ENCODE assay signal across 16 cellular contexts in the genomic region with DNA sequence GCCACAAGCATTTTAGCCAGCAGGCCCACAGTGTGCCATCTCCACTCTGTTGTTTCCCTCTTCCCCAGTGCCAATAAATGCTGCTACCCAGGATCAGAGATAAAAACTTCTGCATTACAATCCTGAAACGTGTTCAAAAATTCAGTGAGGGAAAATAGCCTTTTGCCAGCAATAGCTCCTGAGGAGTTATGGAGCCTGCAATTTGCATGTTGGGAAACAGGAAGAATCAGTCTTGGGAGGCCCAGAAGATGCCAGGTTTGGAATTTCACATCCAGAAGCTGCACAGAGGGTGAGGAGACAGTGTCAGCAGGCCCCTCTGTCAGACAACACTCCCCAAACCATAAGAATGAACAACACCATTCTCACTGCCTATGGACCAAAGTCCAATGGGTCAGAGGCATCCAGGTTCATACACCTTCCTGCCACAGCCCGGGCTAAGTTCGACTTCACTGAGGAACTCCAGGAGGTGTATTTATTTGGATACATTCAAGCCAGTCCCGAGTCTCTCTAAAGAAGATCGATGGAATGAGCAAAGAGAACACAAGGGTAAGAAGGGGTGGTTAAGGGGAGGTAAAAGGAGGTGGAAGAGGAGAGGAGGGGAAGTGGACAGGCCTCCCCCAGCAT. TPM values are rescaled to one million over a fixed set of nuclear protein-coding genes. Genes with fewer than 3 reads are reported as not detected.
DNase-seq lines count a peak whose midpoint lies in the region; ATAC-seq and TF ChIP-seq lines count a peak whose summit lies in the region.
"Had no signal": no experiment of that assay in that cellular context is flagged by ENCODE, and none has a peak within 500 bp of the region (broad histone marks: within the 10 kb centered on the region; RNA-seq: fewer than 3 reads in every experiment).

No MANE protein-coding gene starts in this region.

- H3K79me2 ChIP-seq in mammary epithelial cell (ENCODE audit: insufficient read depth, low read length) = peaks cover 96% of the 10 kb centered on the region

- no peak overlapping the region for H2AFZ ChIP-seq in mammary epithelial cell (ENCODE audit: low read depth, low read length)

- intact Hi-C loops in breast epithelium (cut with DNase I; ENCODE audit: low total_unique reads) = no loop called here
- intact Hi-C loops in mammary epithelial cell (cut with micrococcal nuclease) = no loop called here
- intact Hi-C loops in vagina (cut with DNase I) = no loop called here
- intact Hi-C loops in lower lobe of right lung (cut with DNase I) = no loop called here

- ATAC-seq in HG03442 (IDR thresholded peaks at IDR 0.05; ENCODE audit: unreplicated experiment) (no peak), lower lobe of right lung (no peak)
- ATAC-seq: esophagus mucosa had no signal

- H3K36me3 Mint-ChIP-seq in nephron (ENCODE audit: low read depth) = peaks cover 64% of the 10 kb centered on the region

- H3K9me3 Mint-ChIP-seq in nephron = no peaks in the 10 kb centered on the region

- in situ Hi-C loops in mammary epithelial cell (cut with MboI; ENCODE audit: low sequenced_read_pairs in 2 of 2) = no loop called here

- H3K4me2 ChIP-seq in mammary epithelial cell (ENCODE audit: insufficient read depth, low read depth, low read length) = no peak overlapping the region

- H3K4me3 ChIP-seq in breast epithelium = no peak overlapping the region
- H3K4me3 ChIP-seq in mammary epithelial cell (replicated peaks in 1 of 3; ENCODE audit: insufficient read depth in 1 of 3, low read depth in 2 of 3, low read length in 3 of 3) = no peak overlapping the region
- H3K4me3 ChIP-seq in vagina = no peak overlapping the region
- no peak overlapping the region for H3K4me3 ChIP-seq in lower lobe of right lung

- TF ChIP-seq CTCF in breast epithelium (IDR thresholded peaks at IDR 0.05) (no peak), mammary epithelial cell (conservative IDR thresholded peaks at IDR 0.05 in 1 of 2, IDR thresholded peaks at IDR 0.05 in 1 of 2; ENCODE audit: extremely low read depth in 1 of 2, insufficient read depth in 1 of 2, low read depth in 1 of 2, low read length in 2 of 2) (no peak), nephron (IDR thresholded peaks at IDR 0.05; ENCODE audit: unreplicated experiment in 3 of 3) (no peak), vagina (IDR thresholded peaks at IDR 0.05) (no peak), lower lobe of right lung (IDR thresholded peaks at IDR 0.05) (no peak)

- peak overlapping the region; percentile 37 to 66 for H3K27ac ChIP-seq in breast epithelium
- H3K27ac ChIP-seq in mammary epithelial cell (ENCODE audit: insufficient read depth, low read depth, low read length) = no peak overlapping the region
- H3K27ac ChIP-seq in vagina = peak overlapping the region; percentile 8
- no peak overlapping the region for H3K27ac ChIP-seq in lower lobe of right lung
- H3K27ac ChIP-seq: RWPE1, VCaP had no signal

- 70% methylated on average over 5 of the region's 5 CpGs for WGBS in mammary epithelial cell (ENCODE audit: low coverage, missing lambda C conversion rate)

- TF ChIP-seq POLR2A in breast epithelium (IDR thresholded peaks at IDR 0.05) = no peak
- no peak for TF ChIP-seq POLR2A in vagina (IDR thresholded peaks at IDR 0.05)

- peak overlapping the region; percentile 70 to 75 (median 72) for H3K27ac Mint-ChIP-seq in nephron

- H3K4me3 Mint-ChIP-seq in nephron = no peak overlapping the region

- H3K9me3 ChIP-seq in breast epithelium (no peaks in the 10 kb centered on the region), mammary epithelial cell (replicated peaks; ENCODE audit: insufficient read depth, low read length) (peaks cover 7% of the 10 kb centered on the region), vagina (no peaks in the 10 kb centered on the region), lower lobe of right lung (no peaks in the 10 kb centered on the region)

- no peaks in the 10 kb centered on the region for H3K27me3 ChIP-seq in breast epithelium
- H3K27me3 ChIP-seq in mammary epithelial cell (ENCODE audit: insufficient read depth, low read length) = no peaks in the 10 kb centered on the region
- H3K27me3 ChIP-seq in vagina = no peaks in the 10 kb centered on the region
- no peaks in the 10 kb centered on the region for H3K27me3 ChIP-seq in lower lobe of right lung (ENCODE audit: low read depth)

- no peak overlapping the region for H3K9ac ChIP-seq in mammary epithelial cell (ENCODE audit: insufficient read depth, low read length)

- CTCF ChIA-PET in mammary epithelial cell (lab: Charles Lee; ENCODE audit: low non-redundant PET) = no interaction called here

- peaks cover 70% of the 10 kb centered on the region for H3K4me1 Mint-ChIP-seq in nephron

- H3K4me1 ChIP-seq in breast epithelium (no peaks in the 10 kb centered on the region), mammary epithelial cell (ENCODE audit: insufficient read depth, low read length) (peaks cover under 1% of the 10 kb centered on the region), vagina (peaks cover 47% of the 10 kb centered on the region), lower lobe of right lung (peaks cover 25% of the 10 kb centered on the region)

- dilution Hi-C loops in mammary epithelial cell (cut with HindIII; ENCODE audit: low sequenced_read_pairs) = loop anchor here (5.0 kb wide), 1 partner anchor 46 kb away; no protein-coding TSS in a partner anchor

- DNase-seq in breast epithelium (ENCODE audit: low spot score in 2 of 2) (no peak), mammary epithelial cell (no peak), fibroblast of peridontal ligament (ENCODE audit: extremely low read depth) (peak; percentile 64), vagina (ENCODE audit: extremely low spot score in 2 of 2) (no peak), lower lobe of right lung (no peak), NOMO-1 treated with dmso at 0.1 percent for 144 hours (lab: John Stamatoyannopoulos, UW; ENCODE audit: unreplicated experiment) (no peak)
- DNase-seq: DND-41; NCI-H226; stimulated activated CD4-positive, alpha-beta T cell treated with anti-CD3 and anti-CD28 coated beads, Interleukin-4, amount 100 ng/mL, for 1 hour; substantia nigra had no signal

- H4K20me1 ChIP-seq in mammary epithelial cell (ENCODE audit: insufficient read depth, low read length) = no peaks in the 10 kb centered on the region

- H3K36me3 ChIP-seq in breast epithelium = no peaks in the 10 kb centered on the region
- H3K36me3 ChIP-seq in mammary epithelial cell (ENCODE audit: insufficient read depth, low read length) = peaks cover 3% of the 10 kb centered on the region
- peaks cover 0 to 16% of the 10 kb centered on the region in 2 donors for H3K36me3 ChIP-seq in vagina
- peaks cover 28% of the 10 kb centered on the region for H3K36me3 ChIP-seq in lower lobe of right lung

- no TSS peak for BruUV-seq in mammary epithelial cell (replicated peaks; lab: Mats Ljungman, UMichigan)

- no peaks in the 10 kb centered on the region for H3K27me3 Mint-ChIP-seq in nephron (ENCODE audit: low read depth)

RNA-seq across cellular contexts. Expression of a gene that starts 20.8 kb away (rescaled TPM):
- total RNA-seq in breast epithelium (10 to 100 TPM; 49.8 to 92.4 (median 78.0) TPM), mammary epithelial cell (100 to 1,000 TPM in 1 of 2 donors, 10 to 100 TPM in 1; 85.2 to 230 TPM), vagina (79.8 TPM), lower lobe of right lung (138 TPM)
- 82.9 TPM for polyA plus RNA-seq in mammary epithelial cell
- 145 TPM for polyA minus RNA-seq in mammary epithelial cell

RNA-seq across cellular contexts. Expression of a gene that starts 38.5 kb away (rescaled TPM):
- not detected for total RNA-seq in breast epithelium
- total RNA-seq in mammary epithelial cell = not detected
- polyA plus RNA-seq in mammary epithelial cell = not detected
- not detected for polyA minus RNA-seq in mammary epithelial cell
- not detected for total RNA-seq in vagina
- not detected for total RNA-seq in lower lobe of right lung
- total RNA-seq: esophagus mucosa had no signal
- polyA plus RNA-seq: keratinocyte had no signal

Comparison
In these comparisons a context has a peak if more than half of its experiments do, and no peak if none do; other contexts are left out.
1. H3K27ac ChIP-seq: peak in breast epithelium (2 of 2) and vagina (single experiment); none in mammary epithelial cell (single experiment) and lower lobe of right lung (single experiment).